28 cellular contexts compared by ENCODE assay signal in genomic region chr18:34097312-34097711, GRCh38.
A peak's percentile ranks its signal among the peaks of the same experiment; 100 is the strongest.
DNase-seq lines count a peak whose midpoint lies in the region; ATAC-seq and TF ChIP-seq lines count a peak whose summit lies in the region.
"Had no signal": no experiment of that assay in that cellular context is flagged by ENCODE, and none has a peak within 500 bp of the region (broad histone marks: within the 10 kb centered on the region; RNA-seq: fewer than 3 reads in every experiment).

No MANE protein-coding gene starts in this region.

- no peaks in the 10 kb centered on the region for H3K36me3 ChIP-seq in right lobe of liver
- H3K36me3 ChIP-seq: BLaER1 treated with 17β-estradiol and CSF1 and Interleukin-3, amounts not matched to agents 10 nM and 100 nM; neutrophil had no signal

- no peaks in the 10 kb centered on the region for H3K9me3 ChIP-seq in right lobe of liver
- H3K9me3 ChIP-seq: BLaER1 treated with 17β-estradiol and CSF1 and Interleukin-3, amounts not matched to agents 10 nM and 100 nM; neutrophil had no signal

- no peaks in the 10 kb centered on the region for H3K9me3 Mint-ChIP-seq in activated CD4-positive, alpha-beta T cell treated with anti-CD3 and anti-CD28 coated beads, Interleukin-2, amount 10 ng/mL, durations not matched to agents 24 days and 14 days
- H3K9me3 Mint-ChIP-seq: naive B cell had no signal

- intact Hi-C loops in right lobe of liver (cut with DNase I): no loop called here
- intact Hi-C loops in activated CD4-positive, alpha-beta T cell treated with anti-CD3 and anti-CD28 coated beads, Interleukin-2, amount 10 ng/mL, durations not matched to agents 24 days and 14 days (cut with micrococcal nuclease): no loop called here

- ATAC-seq in right lobe of liver (peak in 3 of 4 donors; percentile 46 to 72 (median 60)), GM21529 (IDR thresholded peaks at IDR 0.05; ENCODE audit: unreplicated experiment) (no peak), GM19328 (IDR thresholded peaks at IDR 0.05; ENCODE audit: unreplicated experiment) (no peak)
- ATAC-seq: activated CD4-positive, CD25-positive, alpha-beta regulatory T cell treated with anti-CD3 and anti-CD28 coated beads, Interleukin-2, amount 50 U/mL, for 24 hours; activated T-cell treated with anti-CD3 and anti-CD28 coated beads, Interleukin-2, amount 50 U/mL, for 72 hours; sciatic nerve had no signal

- WGBS in right lobe of liver (ENCODE audit: insufficient coverage, low coverage, low lambda C conversion rate, missing lambda C conversion rate): 5% methylated on average over 1 of the region's 1 CpG

- peak; percentile 21 for DNase-seq in DMS153 treated with DMSO at 0.1 percent for 48 hours (lab: John Stamatoyannopoulos, UW; ENCODE audit: unreplicated experiment)
- DNase-seq in NCI-H1105 treated with DMSO at 0.1 percent for 48 hours (lab: John Stamatoyannopoulos, UW): peak; percentile 48
- peak; percentile 10 for DNase-seq in epithelial cell of proximal tubule (ENCODE audit: low read depth)
- no peak for DNase-seq in right lobe of liver
- no peak for DNase-seq in activated CD4-positive, alpha-beta T cell treated with anti-CD3 and anti-CD28 coated beads, Interleukin-2, amount 10 ng/mL, durations not matched to agents 24 days and 14 days
- DNase-seq: activated CD4-positive, alpha-beta T cell treated with anti-CD3 and anti-CD28 coated beads, Interleukin-2, amount 50 U/mL, for 48 hours; activated T-cell treated with anti-CD3 and anti-CD28 coated beads, Interleukin-2, amount 50 U/mL, for 72 hours; cerebellar nuclear complex; DMS79 treated with DMSO at 0.1 percent for 48 hours; dorsolateral prefrontal cortex; GDM1; head of caudate nucleus; kidney; midbrain; naive B cell; NCI-H187 treated with DMSO at 0.1 percent for 48 hours; NCI-H226; NCI-H526 treated with DMSO at 0.1 percent for 48 hours; SIG-M5; stimulated activated CD4-positive, alpha-beta T cell treated with anti-CD3 and anti-CD28 coated beads, Interleukin-4, amount 100 ng/mL, for 24 hours; trophoblast cell had no signal

- no peaks in the 10 kb centered on the region for H3K4me1 Mint-ChIP-seq in activated CD4-positive, alpha-beta T cell treated with anti-CD3 and anti-CD28 coated beads, Interleukin-2, amount 10 ng/mL, durations not matched to agents 24 days and 14 days
- H3K4me1 Mint-ChIP-seq: naive B cell had no signal

- no peaks in the 10 kb centered on the region for H3K4me1 ChIP-seq in right lobe of liver
- H3K4me1 ChIP-seq: BLaER1 treated with 17β-estradiol and CSF1 and Interleukin-3, amounts not matched to agents 10 nM and 100 nM had no signal

- no peak overlapping the region for H3K27ac ChIP-seq in right lobe of liver
- H3K27ac ChIP-seq: BLaER1 treated with 17β-estradiol and CSF1 and Interleukin-3, amounts not matched to agents 10 nM and 100 nM; dorsolateral prefrontal cortex; neutrophil had no signal

- no peaks in the 10 kb centered on the region for H3K27me3 Mint-ChIP-seq in activated CD4-positive, alpha-beta T cell treated with anti-CD3 and anti-CD28 coated beads, Interleukin-2, amount 10 ng/mL, durations not matched to agents 24 days and 14 days
- H3K27me3 Mint-ChIP-seq: naive B cell, progenitor cell of endocrine pancreas had no signal

- H3K27ac Mint-ChIP-seq in activated CD4-positive, alpha-beta T cell treated with anti-CD3 and anti-CD28 coated beads, Interleukin-2, amount 10 ng/mL, durations not matched to agents 24 days and 14 days: no peak overlapping the region
- H3K27ac Mint-ChIP-seq: activated T-cell treated with anti-CD3 and anti-CD28 coated beads, Interleukin-2, amount 50 U/mL, for 72 hours; naive B cell; progenitor cell of endocrine pancreas had no signal

- no peak for TF ChIP-seq POLR2A in right lobe of liver (IDR thresholded peaks at IDR 0.05)

- no peaks in the 10 kb centered on the region for H3K36me3 Mint-ChIP-seq in activated CD4-positive, alpha-beta T cell treated with anti-CD3 and anti-CD28 coated beads, Interleukin-2, amount 10 ng/mL, durations not matched to agents 24 days and 14 days (ENCODE audit: low read depth)
- H3K36me3 Mint-ChIP-seq: naive B cell had no signal

- no peak overlapping the region for H3K4me3 Mint-ChIP-seq in activated CD4-positive, alpha-beta T cell treated with anti-CD3 and anti-CD28 coated beads, Interleukin-2, amount 10 ng/mL, durations not matched to agents 24 days and 14 days
- H3K4me3 Mint-ChIP-seq: activated T-cell treated with anti-CD3 and anti-CD28 coated beads, Interleukin-2, amount 50 U/mL, for 72 hours; naive B cell had no signal

- TF ChIP-seq CTCF in epithelial cell of proximal tubule (conservative IDR thresholded peaks at IDR 0.05; ENCODE audit: low read depth, low read length) (no peak), right lobe of liver (IDR thresholded peaks at IDR 0.05) (no peak)

- H3K27me3 ChIP-seq in right lobe of liver: no peaks in the 10 kb centered on the region
- H3K27me3 ChIP-seq: BLaER1 treated with 17β-estradiol and CSF1 and Interleukin-3, amounts not matched to agents 10 nM and 100 nM; dorsolateral prefrontal cortex; neutrophil had no signal

- H3K4me3 ChIP-seq in epithelial cell of proximal tubule (ENCODE audit: low read depth, low read length) (no peak overlapping the region), right lobe of liver (no peak overlapping the region)
- H3K4me3 ChIP-seq: BLaER1 treated with 17β-estradiol and CSF1 and Interleukin-3, amounts not matched to agents 10 nM and 100 nM; dorsolateral prefrontal cortex had no signal

Comparison
In these comparisons a context has a peak if more than half of its experiments do, and no peak if none do; other contexts are left out.
1. DNase-seq: peak in DMS153 treated with DMSO at 0.1 percent for 48 hours (single experiment), NCI-H1105 treated with DMSO at 0.1 percent for 48 hours (single experiment) and epithelial cell of proximal tubule (single experiment); none in right lobe of liver (0 of 3) and activated CD4-positive, alpha-beta T cell treated with anti-CD3 and anti-CD28 coated beads, Interleukin-2, amount 10 ng/mL, durations not matched to agents 24 days and 14 days (single experiment).
2. ATAC-seq: peak in right lobe of liver (3 of 4); none in GM21529 (single experiment) and GM19328 (single experiment).